Comparison of ENCODE assay signal across 9 cellular contexts in genomic region chr16:10649098-10649497, GRCh38. TPM values are rescaled to one million over a fixed set of nuclear protein-coding genes. Genes with fewer than 3 reads are reported as not detected.
"Had no signal": no experiment of that assay in that cellular context is flagged by ENCODE, and none has a peak within 500 bp of the region (broad histone marks: within the 10 kb centered on the region; RNA-seq: fewer than 3 reads in every experiment).

No MANE protein-coding gene starts in this region.

RNA-seq across cellular contexts. Expression of gene TEKT5, which starts 45.6 kb away (rescaled TPM):
- total RNA-seq: activated CD4-positive, alpha-beta memory T cell treated with anti-CD3 and anti-CD28 coated beads, Interleukin-2, amount 10 ng/mL, durations not matched to agents 7 days and 5 days; activated CD4-positive, alpha-beta T cell treated with anti-CD3 and anti-CD28 coated beads, Interleukin-2, amount 10 ng/mL, durations not matched to agents 7 days and 5 days; activated CD8-positive, alpha-beta T cell treated with anti-CD3 and anti-CD28 coated beads, Interleukin-2, amount 10 ng/mL, durations not matched to agents 7 days and 5 days; activated naive CD8-positive, alpha-beta T cell treated with anti-CD3 and anti-CD28 coated beads, Interleukin-2, amount 10 ng/mL, durations not matched to agents 7 days and 5 days; activated T-helper 2 cell treated with anti-CD3 and anti-CD28 coated beads, Interferon-gamma antibody, Interleukin-2, Interleukin-4, amounts not matched to agents 10 μg/mL and 5 μg/mL and 100 μg/mL, durations not matched to agents 14 hours and 24 hours and 36 hours; ascending aorta; chondrocyte; T-helper 17 cell; T-helper 2 cell treated with Interferon-gamma antibody and Interleukin-4, amounts not matched to agents 100 ng/mL and 5 ng/mL, for 36 hours had no signal
